29 cellular contexts compared by ENCODE assay signal in genomic region chr4:96166806-96167205, GRCh38.
"Had no signal": no experiment of that assay in that cellular context is flagged by ENCODE, and none has a peak within 500 bp of the region (broad histone marks: within the 10 kb centered on the region; RNA-seq: fewer than 3 reads in every experiment).

No MANE protein-coding gene starts in this region.

- H3K4me2 ChIP-seq: hepatocyte had no signal

- DNase-seq: activated CD4-positive, alpha-beta memory T cell treated with anti-CD3 and anti-CD28 coated beads for 36 hours; activated CD4-positive, alpha-beta T cell treated with anti-CD3 and anti-CD28 coated beads, Interleukin-2, amount 10 ng/mL, durations not matched to agents 24 days and 14 days; activated CD4-positive, CD25-positive, alpha-beta regulatory T cell treated with anti-CD3 and anti-CD28 coated beads, Interleukin-2, amount 50 U/mL, for 72 hours; activated CD8-positive, alpha-beta memory T cell treated with anti-CD3 and anti-CD28 coated beads, Interleukin-2, amount 50 U/mL, for 4 hours; activated effector memory CD4-positive, alpha-beta T cell treated with anti-CD3 and anti-CD28 coated beads, Interleukin-2, amount 50 U/mL, for 16 hours; activated naive CD4-positive, alpha-beta T cell treated with anti-CD3 and anti-CD28 coated beads for 36 hours; activated naive CD8-positive, alpha-beta T cell treated with anti-CD3 and anti-CD28 coated beads for 36 hours; activated T-cell treated with anti-CD3 and anti-CD28 coated beads, Interleukin-2, amount 50 U/mL, for 1 hour; amniotic stem cell; endodermal cell; gastrocnemius medialis; glutamatergic neuron; islet precursor cell; left ventricle myocardium inferior; mucosa of descending colon; right lobe of liver; small intestine; stimulated activated CD4-positive, alpha-beta T cell treated with anti-CD3 and anti-CD28 coated beads, Interleukin-4, amount 100 ng/mL, for 4 hours; stimulated activated CD8-positive, alpha-beta memory T cell treated with anti-CD3 and anti-CD28 coated beads, Interleukin-4, amount 100 ng/mL, for 48 hours; stomach; T-helper 17 cell; T1000; thyroid gland; upper lobe of left lung had no signal

- H3K4me1 ChIP-seq: esophagus muscularis mucosa, gastrocnemius medialis, left ventricle myocardium inferior, right lobe of liver, stomach, thyroid gland, upper lobe of left lung, vagina had no signal

- ATAC-seq: gastrocnemius medialis; mucosa of descending colon; right lobe of liver; stimulated activated memory B cell treated with anti-CD40 and anti-IgM and Interleukin-4, amounts not matched to agents 10 μg/mL and 1 μg/mL and 100 μg/mL, for 72 hours; T-helper 17 cell had no signal

- H3K4me3 ChIP-seq: esophagus muscularis mucosa, gastrocnemius medialis, hepatocyte, left ventricle myocardium inferior, lung, mucosa of descending colon, right lobe of liver, stomach, thyroid gland, upper lobe of left lung, vagina had no signal

- H3K27ac ChIP-seq: esophagus muscularis mucosa, gastrocnemius medialis, hepatocyte, left ventricle myocardium inferior, right lobe of liver, stomach, thyroid gland, upper lobe of left lung, vagina had no signal

- H3K27me3 ChIP-seq: esophagus muscularis mucosa, gastrocnemius medialis, hepatocyte, right lobe of liver, stomach, thyroid gland, upper lobe of left lung, vagina had no signal

- H3K9me3 ChIP-seq: esophagus muscularis mucosa, gastrocnemius medialis, mucosa of descending colon, right lobe of liver, thyroid gland, upper lobe of left lung, vagina had no signal

- H3K36me3 ChIP-seq: esophagus muscularis mucosa, gastrocnemius medialis, left ventricle myocardium inferior, right lobe of liver, stomach, thyroid gland, upper lobe of left lung, vagina had no signal
